ENCODE assay signal across 7 cellular contexts in genomic region chr6:32973934-32974333, GRCh38. TPM values are rescaled to one million over a fixed set of nuclear protein-coding genes. Genes with fewer than 3 reads are reported as not detected.
A peak's percentile ranks its signal among the peaks of the same experiment; 100 is the strongest.
DNase-seq lines count a peak whose midpoint lies in the region; ATAC-seq and TF ChIP-seq lines count a peak whose summit lies in the region.
"Had no signal": no experiment of that assay in that cellular context is flagged by ENCODE, and none has a peak within 500 bp of the region (broad histone marks: within the 10 kb centered on the region; RNA-seq: fewer than 3 reads in every experiment).

No MANE protein-coding gene starts in this region.

- peak overlapping the region; percentile 90 for H3K4me2 ChIP-seq in neural cell (ENCODE audit: low read length)

- no TSS peak for BruUV-seq in MCF 10A (replicated peaks; lab: Mats Ljungman, UMichigan)

- H3K4me1 Mint-ChIP-seq in MCF 10A (ENCODE audit: insufficient read depth, unreplicated experiment), result peaks cover 38% of the 10 kb centered on the region

- POLR2A ChIA-PET in MCF 10A (lab: Yijun Ruan, JAX), result interaction anchor here (0.6 to 10.4 kb wide), 23 partner anchors 8 to 1574 kb away, joined by 3 to 245 read pairs (median 5); partner anchors contain the start of genes HLA-DMA, HLA-DMB, RING1 and RPS18

- no peak for ATAC-seq in GM21737 (IDR thresholded peaks at IDR 0.05; ENCODE audit: unreplicated experiment)

- peak; percentile 44 for DNase-seq in AG10803 (ENCODE audit: low read depth)
- peak; percentile 31 to 67 for DNase-seq in Kasumi-1 (lab: John Stamatoyannopoulos, UW)
- peak; percentile 47 for DNase-seq in MCF 10A (ENCODE audit: unreplicated experiment)
- no peak for DNase-seq in NCI-H1694 (lab: John Stamatoyannopoulos, UW)

- peaks cover 8% of the 10 kb centered on the region for H3F3A ChIP-seq in neural cell (ENCODE audit: insufficient read depth, low read length, poor library complexity, severe bottlenecking)

- no peak overlapping the region for H2AFZ ChIP-seq in neural cell (ENCODE audit: low read depth, low read length)

- H3K4me3 ChIP-seq in AG10803 (ENCODE audit: low read length) (peak overlapping the region; percentile 96), neural cell (ENCODE audit: low read length) (peak overlapping the region; percentile 97)

- H3K9me3 ChIP-seq in neural cell (ENCODE audit: low read length), result no peaks in the 10 kb centered on the region

- CTCF ChIA-PET in MCF 10A (lab: Yijun Ruan, JAX), result interaction anchor here (0.8 to 4.2 kb wide), 5 partner anchors 11 to 136 kb away, joined by 3 to 35 read pairs (median 6); partner anchors contain the start of gene TAP2

- H3K27me3 ChIP-seq in neural cell (ENCODE audit: insufficient read depth, low read depth, low read length), result no peaks in the 10 kb centered on the region

- TF ChIP-seq CTCF in AG10803 (conservative IDR thresholded peaks at IDR 0.05; ENCODE audit: low read length), result no peak
- no peak for TF ChIP-seq CTCF in MCF 10A (IDR thresholded peaks at IDR 0.05; ENCODE audit: unreplicated experiment)
- no peak for TF ChIP-seq CTCF in neural cell (IDR thresholded peaks at IDR 0.05; ENCODE audit: poor library complexity, severe bottlenecking)

- no peaks in the 10 kb centered on the region for H3K27me3 Mint-ChIP-seq in MCF 10A (ENCODE audit: insufficient read depth, unreplicated experiment)

- peaks cover 87% of the 10 kb centered on the region for H3K36me3 Mint-ChIP-seq in MCF 10A (ENCODE audit: insufficient read depth, unreplicated experiment)

- H3K79me2 ChIP-seq in neural cell (replicated peaks; ENCODE audit: insufficient read depth, low read length), result peaks cover 87% of the 10 kb centered on the region

- intact Hi-C loops in MCF 10A (cut with micrococcal nuclease), result loop anchor here (1.0 kb wide), 1 partner anchor 10 kb away; no protein-coding TSS in a partner anchor

- peak overlapping the region; percentile 89 for H3K27ac ChIP-seq in neural cell (ENCODE audit: low read length)

- peaks cover 18% of the 10 kb centered on the region for H3K36me3 ChIP-seq in neural cell (ENCODE audit: insufficient read depth, low read length)

- H4K20me1 ChIP-seq in neural cell (ENCODE audit: insufficient read depth), result peaks cover 66% of the 10 kb centered on the region

- peak overlapping the region; percentile 90 for H3K4me3 Mint-ChIP-seq in MCF 10A (ENCODE audit: unreplicated experiment)

- H3K27ac Mint-ChIP-seq in MCF 10A (ENCODE audit: low read depth, unreplicated experiment), result peak overlapping the region; percentile 99

- no peaks in the 10 kb centered on the region for H3K9me2 ChIP-seq in neural cell (ENCODE audit: insufficient read depth, low read length)

- TF ChIP-seq RAD21 in neural cell (conservative IDR thresholded peaks at IDR 0.05), result no peak

- H3K9ac ChIP-seq in neural cell (ENCODE audit: low read length), result peak overlapping the region; percentile 95

- H3K9me3 Mint-ChIP-seq in MCF 10A (ENCODE audit: unreplicated experiment), result no peaks in the 10 kb centered on the region

- TF ChIP-seq EP300 in neural cell (conservative IDR thresholded peaks at IDR 0.05; ENCODE audit: poor library complexity, severe bottlenecking), result no peak

TF ChIP-seq in neural cell, 6 proteins besides CTCF, POLR2A, EP300 and RAD21:
- no peak for TF ChIP-seq EZH2 (IDR thresholded peaks at IDR 0.05; ENCODE audit: borderline replicate concordance, insufficient read depth, low read length, poor library complexity, severe bottlenecking)
- TF ChIP-seq, protein P1, sequence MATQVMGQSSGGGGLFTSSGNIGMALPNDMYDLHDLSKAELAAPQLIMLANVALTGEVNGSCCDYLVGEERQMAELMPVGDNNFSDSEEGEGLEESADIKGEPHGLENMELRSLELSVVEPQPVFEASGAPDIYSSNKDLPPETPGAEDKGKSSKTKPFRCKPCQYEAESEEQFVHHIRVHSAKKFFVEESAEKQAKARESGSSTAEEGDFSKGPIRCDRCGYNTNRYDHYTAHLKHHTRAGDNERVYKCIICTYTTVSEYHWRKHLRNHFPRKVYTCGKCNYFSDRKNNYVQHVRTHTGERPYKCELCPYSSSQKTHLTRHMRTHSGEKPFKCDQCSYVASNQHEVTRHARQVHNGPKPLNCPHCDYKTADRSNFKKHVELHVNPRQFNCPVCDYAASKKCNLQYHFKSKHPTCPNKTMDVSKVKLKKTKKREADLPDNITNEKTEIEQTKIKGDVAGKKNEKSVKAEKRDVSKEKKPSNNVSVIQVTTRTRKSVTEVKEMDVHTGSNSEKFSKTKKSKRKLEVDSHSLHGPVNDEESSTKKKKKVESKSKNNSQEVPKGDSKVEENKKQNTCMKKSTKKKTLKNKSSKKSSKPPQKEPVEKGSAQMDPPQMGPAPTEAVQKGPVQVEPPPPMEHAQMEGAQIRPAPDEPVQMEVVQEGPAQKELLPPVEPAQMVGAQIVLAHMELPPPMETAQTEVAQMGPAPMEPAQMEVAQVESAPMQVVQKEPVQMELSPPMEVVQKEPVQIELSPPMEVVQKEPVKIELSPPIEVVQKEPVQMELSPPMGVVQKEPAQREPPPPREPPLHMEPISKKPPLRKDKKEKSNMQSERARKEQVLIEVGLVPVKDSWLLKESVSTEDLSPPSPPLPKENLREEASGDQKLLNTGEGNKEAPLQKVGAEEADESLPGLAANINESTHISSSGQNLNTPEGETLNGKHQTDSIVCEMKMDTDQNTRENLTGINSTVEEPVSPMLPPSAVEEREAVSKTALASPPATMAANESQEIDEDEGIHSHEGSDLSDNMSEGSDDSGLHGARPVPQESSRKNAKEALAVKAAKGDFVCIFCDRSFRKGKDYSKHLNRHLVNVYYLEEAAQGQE (IDR thresholded peaks at IDR 0.05; ENCODE audit: borderline replicate concordance), result no peak

RNA-seq across cellular contexts. Expression of gene BRD2, which starts 5.5 kb away (rescaled TPM):
- 201 and 223 TPM in 2 replicates for total RNA-seq in MCF 10A (2022)
- polyA plus RNA-seq in neural cell, result 102 and 107 TPM in 2 replicates
- polyA minus RNA-seq in neural cell, result 121 and 140 TPM in 2 replicates

RNA-seq across cellular contexts. Expression of gene HLA-DMA, which starts 21.0 kb away (rescaled TPM):
- total RNA-seq in MCF 10A (2022), result 2.4 and 2.9 TPM in 2 replicates
- 4.4 and 5.8 TPM in 2 replicates for polyA plus RNA-seq in neural cell
- 0.97 and 1.0 TPM in 2 replicates for polyA minus RNA-seq in neural cell

RNA-seq across cellular contexts. Expression of gene HLA-DMB, which starts 33.1 kb away (rescaled TPM):
- total RNA-seq in MCF 10A (2022), result not detected in 2 replicates
- 2.9 and 4.5 TPM in 2 replicates for polyA plus RNA-seq in neural cell
- 2.5 and 2.9 TPM in 2 replicates for polyA minus RNA-seq in neural cell
- total RNA-seq: NCI-H460 had no signal

RNA-seq across cellular contexts. Expression of gene HLA-DOA, which starts 35.5 kb away (rescaled TPM):
- not detected in 2 replicates for total RNA-seq in MCF 10A (2022)
- polyA plus RNA-seq in neural cell, result 0.07 TPM in 1 of 2 replicates, not detected in the other
- polyA minus RNA-seq in neural cell, result not detected in 2 replicates
- total RNA-seq: NCI-H460 had no signal
